In the genomic region with DNA sequence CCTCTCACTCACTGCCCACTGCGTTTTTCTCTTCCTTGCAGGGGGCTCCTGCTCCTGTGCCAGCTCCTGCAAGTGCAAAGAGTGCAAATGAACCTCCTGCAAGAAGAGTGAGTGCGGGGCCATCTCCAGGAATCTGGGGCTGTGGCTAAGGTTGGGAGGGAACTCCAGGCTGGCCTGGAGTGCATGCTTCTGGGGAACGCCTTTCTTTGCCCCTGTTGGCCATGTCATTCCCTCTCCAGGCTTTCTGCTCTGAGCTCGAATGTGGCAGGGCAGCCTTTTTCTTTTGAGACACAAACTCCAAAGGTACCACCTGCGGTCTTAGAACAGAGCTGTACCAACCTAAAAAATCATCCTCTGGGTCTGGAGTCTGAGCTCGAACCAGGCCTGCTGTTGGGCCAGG, we compare ENCODE assay signal across 20 cellular contexts. TPM values are rescaled to one million over a fixed set of nuclear protein-coding genes. Genes with fewer than 3 reads are reported as not detected.
DNase-seq lines count a peak whose midpoint lies in the region; ATAC-seq and TF ChIP-seq lines count a peak whose summit lies in the region.
"Had no signal": no experiment of that assay in that cellular context is flagged by ENCODE, and none has a peak within 500 bp of the region (broad histone marks: within the 10 kb centered on the region; RNA-seq: fewer than 3 reads in every experiment).

No MANE protein-coding gene starts in this region.

- H3K27ac ChIP-seq in heart left ventricle (peak overlapping the region in 6 of 12 donors; percentile 67 to 86 (median 75)), subcutaneous abdominal adipose tissue (ENCODE audit: low read depth, low read length) (no peak overlapping the region), substantia nigra (ENCODE audit: low read depth, low read length, poor library complexity, severe bottlenecking) (no peak overlapping the region)

- peaks cover 19% of the 10 kb centered on the region for H3K27me3 Mint-ChIP-seq in activated CD8-positive, alpha-beta T cell treated with anti-CD3 and anti-CD28 coated beads, Interleukin-2, amount 10 ng/mL, durations not matched to agents 7 days and 5 days (ENCODE audit: low read depth)
- H3K27me3 Mint-ChIP-seq in glutamatergic neuron (ENCODE audit: unreplicated experiment): peaks cover 31% of the 10 kb centered on the region

- peak overlapping the region in 9 of 12 donors; percentile 38 to 63 (median 56) for H3K4me3 ChIP-seq in heart left ventricle
- H3K4me3 ChIP-seq in subcutaneous abdominal adipose tissue (ENCODE audit: low read depth in 1 of 5, low read length in 5 of 5): peak overlapping the region; percentile 53 to 83 (median 63)

- H3K4me1 ChIP-seq in heart left ventricle (peaks cover 0 to 35% (median 14%) of the 10 kb centered on the region in 12 donors), subcutaneous abdominal adipose tissue (ENCODE audit: control insufficient read depth in 5 of 5, insufficient read depth in 5 of 5, low read length in 5 of 5) (peaks cover 4 to 37% (median 31%) of the 10 kb centered on the region in 5 donors)
- H3K4me1 ChIP-seq: prostate gland had no signal

- H3K4me3 Mint-ChIP-seq in activated CD8-positive, alpha-beta T cell treated with anti-CD3 and anti-CD28 coated beads, Interleukin-2, amount 10 ng/mL, durations not matched to agents 7 days and 5 days: peak overlapping the region; percentile 64
- H3K4me3 Mint-ChIP-seq in glutamatergic neuron (ENCODE audit: unreplicated experiment): peak overlapping the region; percentile 88

- no peaks in the 10 kb centered on the region for H3K9me3 Mint-ChIP-seq in activated CD8-positive, alpha-beta T cell treated with anti-CD3 and anti-CD28 coated beads, Interleukin-2, amount 10 ng/mL, durations not matched to agents 7 days and 5 days (ENCODE audit: insufficient read depth)
- H3K9me3 Mint-ChIP-seq in glutamatergic neuron (ENCODE audit: unreplicated experiment): peaks cover 2% of the 10 kb centered on the region
- H3K9me3 Mint-ChIP-seq: CD8-positive, alpha-beta memory T cell; stimulated activated naive CD8-positive, alpha-beta T cell treated with anti-CD3 and anti-CD28 coated beads, Interleukin-15, Interleukin-2, amounts not matched to agents 100 ng/mL and 50 ng/mL, for 24 hours had no signal

- CTCF ChIA-PET in activated CD8-positive, alpha-beta T cell treated with anti-CD3 and anti-CD28 coated beads, Interleukin-2, amount 10 ng/mL, durations not matched to agents 7 days and 5 days (lab: Charles Lee): interaction anchor here (0.7 to 3.0 kb wide), 5 partner anchors 10 to 84 kb away, joined by 3 to 7 read pairs (median 4); partner anchors contain the start of gene MT2A

- H3K9me3 ChIP-seq in heart left ventricle (no peaks in the 10 kb centered on the region), subcutaneous abdominal adipose tissue (ENCODE audit: control insufficient read depth in 5 of 5, low read length in 5 of 5) (no peaks in the 10 kb centered on the region)
- H3K9me3 ChIP-seq: left lung, prostate gland had no signal

- no peak for ATAC-seq in heart left ventricle
- ATAC-seq in activated CD8-positive, alpha-beta T cell treated with anti-CD3 and anti-CD28 coated beads, Interleukin-2, amount 10 ng/mL, durations not matched to agents 7 days and 5 days: no peak

- peak overlapping the region in 1 of 5 donors; percentile 28 for H3K9ac ChIP-seq in subcutaneous abdominal adipose tissue (ENCODE audit: low read length in 5 of 5)

- no peak for TF ChIP-seq POLR2A in heart left ventricle (IDR thresholded peaks at IDR 0.05)

- WGBS in heart left ventricle, 4 donors: 76 to 85% (median 80%) methylated on average over 6 of the region's 6 CpGs

- peaks cover 43% of the 10 kb centered on the region for H3K4me1 Mint-ChIP-seq in activated CD8-positive, alpha-beta T cell treated with anti-CD3 and anti-CD28 coated beads, Interleukin-2, amount 10 ng/mL, durations not matched to agents 7 days and 5 days (ENCODE audit: low read depth)
- H3K4me1 Mint-ChIP-seq in glutamatergic neuron (ENCODE audit: low read depth, unreplicated experiment): peaks cover 5% of the 10 kb centered on the region

- no peaks in the 10 kb centered on the region for H3K36me3 Mint-ChIP-seq in activated CD8-positive, alpha-beta T cell treated with anti-CD3 and anti-CD28 coated beads, Interleukin-2, amount 10 ng/mL, durations not matched to agents 7 days and 5 days (ENCODE audit: low read depth)
- H3K36me3 Mint-ChIP-seq in glutamatergic neuron (ENCODE audit: unreplicated experiment): no peaks in the 10 kb centered on the region
- H3K36me3 Mint-ChIP-seq: CD8-positive, alpha-beta memory T cell; naive B cell had no signal

- H3K27me3 ChIP-seq in heart left ventricle (peaks cover 0 to 11% (median 0%) of the 10 kb centered on the region in 9 donors), subcutaneous abdominal adipose tissue (ENCODE audit: control insufficient read depth in 5 of 5, insufficient read depth in 4 of 5, low read length in 5 of 5) (no peaks in the 10 kb centered on the region)

- no peaks in the 10 kb centered on the region for H3K36me3 ChIP-seq in heart left ventricle
- H3K36me3 ChIP-seq in subcutaneous abdominal adipose tissue (ENCODE audit: control insufficient read depth in 5 of 5, insufficient read depth in 5 of 5, low read length in 5 of 5): no peaks in the 10 kb centered on the region
- H3K36me3 ChIP-seq: left lung, prostate gland had no signal

- peak in 1 of 5 donors; percentile 12 for DNase-seq in heart left ventricle
- DNase-seq in cardiac septum (ENCODE audit: low spot score): no peak
- DNase-seq in activated CD8-positive, alpha-beta T cell treated with anti-CD3 and anti-CD28 coated beads, Interleukin-2, amount 10 ng/mL, durations not matched to agents 7 days and 5 days: no peak
- no peak for DNase-seq in glutamatergic neuron
- no peak for DNase-seq in cerebellar cortex (ENCODE audit: low spot score)
- no peak for DNase-seq in substantia nigra (lab: John Stamatoyannopoulos, UW)
- no peak for DNase-seq in kidney glomerular epithelial cell (lab: John Stamatoyannopoulos, UW)
- DNase-seq: activated CD4-positive, CD25-positive, alpha-beta regulatory T cell; activated naive CD4-positive, alpha-beta T cell treated with anti-CD3 and anti-CD28 coated beads, Interleukin-2, amount 50 U/mL, for 16 hours; CD8-positive, alpha-beta memory T cell; effector CD4-positive, alpha-beta T cell; left lung; naive B cell; NCI-H2171; NCI-H774; stimulated activated CD4-positive, alpha-beta T cell treated with anti-CD3 and anti-CD28 coated beads, Interleukin-15, amount 100 ng/mL, for 24 hours had no signal

- intact Hi-C loops in heart left ventricle (cut with DNase I) (no loop called here), cardiac septum (cut with DNase I) (no loop called here)

- TF ChIP-seq CTCF in heart left ventricle (IDR thresholded peaks at IDR 0.05) (no peak), glutamatergic neuron (IDR thresholded peaks at IDR 0.05; ENCODE audit: partially characterized antibody, unreplicated experiment) (no peak)

- no peak overlapping the region for H3K27ac Mint-ChIP-seq in activated CD8-positive, alpha-beta T cell treated with anti-CD3 and anti-CD28 coated beads, Interleukin-2, amount 10 ng/mL, durations not matched to agents 7 days and 5 days
- H3K27ac Mint-ChIP-seq in glutamatergic neuron (ENCODE audit: unreplicated experiment): no peak overlapping the region
- H3K27ac Mint-ChIP-seq: CD8-positive, alpha-beta memory T cell; naive B cell; stimulated activated naive CD8-positive, alpha-beta T cell treated with anti-CD3 and anti-CD28 coated beads, Interleukin-15, Interleukin-2, amounts not matched to agents 100 ng/mL and 50 ng/mL, for 24 hours had no signal

- POLR2A ChIA-PET in activated CD8-positive, alpha-beta T cell treated with anti-CD3 and anti-CD28 coated beads, Interleukin-2, amount 10 ng/mL, durations not matched to agents 7 days and 5 days (lab: Charles Lee): interaction anchor here (0.9 to 1.6 kb wide), 2 partner anchors 10 to 26 kb away, joined by 4 to 13 read pairs; partner anchors contain the start of gene MT2A

RNA-seq across cellular contexts. Expression of gene MT1E, which starts 7.4 kb away (rescaled TPM):
- total RNA-seq in heart left ventricle: 100 to 1,000 TPM in 5 of 9 donors, 10 to 100 TPM in 4; 64.8 to 192 (median 103) TPM
- polyA plus RNA-seq in heart left ventricle: 100 to 1,000 TPM in 1 of 2 donors, 10 to 100 TPM in 1; 33.3 to 172 TPM
- total RNA-seq in cardiac septum: 36.1 TPM
- total RNA-seq in activated CD8-positive, alpha-beta T cell treated with anti-CD3 and anti-CD28 coated beads, Interleukin-2, amount 10 ng/mL, durations not matched to agents 7 days and 5 days: 10 to 100 TPM; 65.0 to 74.8 TPM
- not detected for total RNA-seq in glutamatergic neuron (ENCODE audit: unreplicated experiment)

RNA-seq across cellular contexts. Expression of gene MT2A, which starts 9.8 kb away (rescaled TPM):
- total RNA-seq in heart left ventricle: 100 to 1,000 TPM in 6 of 9 donors, 10 to 100 TPM in 3; 44.3 to 318 (median 125) TPM
- 100 to 1,000 TPM; 105 to 299 TPM for polyA plus RNA-seq in heart left ventricle
- 108 TPM for total RNA-seq in cardiac septum
- 100 to 1,000 TPM; 186 to 210 TPM for total RNA-seq in activated CD8-positive, alpha-beta T cell treated with anti-CD3 and anti-CD28 coated beads, Interleukin-2, amount 10 ng/mL, durations not matched to agents 7 days and 5 days
- total RNA-seq in glutamatergic neuron (ENCODE audit: unreplicated experiment): not detected

RNA-seq across cellular contexts. Expression of gene MT1M, which starts 14.3 kb away (rescaled TPM):
- total RNA-seq in heart left ventricle (10 to 100 TPM in 1 of 9 donors, 1 to 10 TPM in 6, under 1 TPM in 2; 0.61 to 16.2 (median 2.2) TPM), cardiac septum (1.1 TPM), glutamatergic neuron (ENCODE audit: unreplicated experiment) (not detected)
- 10 to 100 TPM in 1 of 2 donors, 1 to 10 TPM in 1; 7.4 to 11.2 TPM for polyA plus RNA-seq in heart left ventricle
- total RNA-seq in activated CD8-positive, alpha-beta T cell treated with anti-CD3 and anti-CD28 coated beads, Interleukin-2, amount 10 ng/mL, durations not matched to agents 7 days and 5 days: not detected
- total RNA-seq: CD8-positive, alpha-beta memory T cell had no signal
- polyA plus RNA-seq: CD8-positive, alpha-beta memory T cell had no signal

RNA-seq across cellular contexts. Expression of gene MT1A, which starts 20.3 kb away (rescaled TPM):
- total RNA-seq in heart left ventricle: 10 to 100 TPM in 2 of 9 donors, 1 to 10 TPM in 6, under 1 TPM in 1; 0.92 to 30.1 (median 3.3) TPM
- 10 to 100 TPM in 1 of 2 donors, 1 to 10 TPM in 1; 8.4 to 43.3 TPM for polyA plus RNA-seq in heart left ventricle
- total RNA-seq in cardiac septum: 1.5 TPM
- total RNA-seq in activated CD8-positive, alpha-beta T cell treated with anti-CD3 and anti-CD28 coated beads, Interleukin-2, amount 10 ng/mL, durations not matched to agents 7 days and 5 days: not detected
- not detected for total RNA-seq in glutamatergic neuron (ENCODE audit: unreplicated experiment)
- polyA plus RNA-seq: CD8-positive, alpha-beta memory T cell had no signal

RNA-seq across cellular contexts. Expression of gene MT3, which starts 28.8 kb away (rescaled TPM):
- total RNA-seq in heart left ventricle (1 to 10 TPM in 8 of 9 donors, not detected in 1; 1.3 to 6.9 (median 3.7) TPM), cardiac septum (3.0 TPM), glutamatergic neuron (ENCODE audit: unreplicated experiment) (not detected)
- polyA plus RNA-seq in heart left ventricle: 10 to 100 TPM in 1 of 2 donors, 1 to 10 TPM in 1; 2.3 to 20.0 TPM
- 1 to 10 TPM; 6.2 to 7.5 TPM for total RNA-seq in activated CD8-positive, alpha-beta T cell treated with anti-CD3 and anti-CD28 coated beads, Interleukin-2, amount 10 ng/mL, durations not matched to agents 7 days and 5 days
- total RNA-seq: left lung had no signal
- polyA plus RNA-seq: AG04450 had no signal

Comparison
In these comparisons a context has a peak if more than half of its experiments do, and no peak if none do; other contexts are left out.
1. RNA of gene MT1E, which starts 7.4 kb away (total RNA-seq): 64.8 to 192 TPM in heart left ventricle, 65.0 to 74.8 TPM in activated CD8-positive, alpha-beta T cell treated with anti-CD3 and anti-CD28 coated beads, Interleukin-2, amount 10 ng/mL, durations not matched to agents 7 days and 5 days and 36.1 TPM in cardiac septum (single experiment); not detected in glutamatergic neuron (single experiment); every median in the first group is over 10 times any median in the second.
2. RNA of gene MT2A, which starts 9.8 kb away (total RNA-seq): 186 to 210 TPM in activated CD8-positive, alpha-beta T cell treated with anti-CD3 and anti-CD28 coated beads, Interleukin-2, amount 10 ng/mL, durations not matched to agents 7 days and 5 days, 44.3 to 318 TPM in heart left ventricle and 108 TPM in cardiac septum (single experiment); not detected in glutamatergic neuron (single experiment); every median in the first group is over 10 times any median in the second.